In the genomic region with DNA sequence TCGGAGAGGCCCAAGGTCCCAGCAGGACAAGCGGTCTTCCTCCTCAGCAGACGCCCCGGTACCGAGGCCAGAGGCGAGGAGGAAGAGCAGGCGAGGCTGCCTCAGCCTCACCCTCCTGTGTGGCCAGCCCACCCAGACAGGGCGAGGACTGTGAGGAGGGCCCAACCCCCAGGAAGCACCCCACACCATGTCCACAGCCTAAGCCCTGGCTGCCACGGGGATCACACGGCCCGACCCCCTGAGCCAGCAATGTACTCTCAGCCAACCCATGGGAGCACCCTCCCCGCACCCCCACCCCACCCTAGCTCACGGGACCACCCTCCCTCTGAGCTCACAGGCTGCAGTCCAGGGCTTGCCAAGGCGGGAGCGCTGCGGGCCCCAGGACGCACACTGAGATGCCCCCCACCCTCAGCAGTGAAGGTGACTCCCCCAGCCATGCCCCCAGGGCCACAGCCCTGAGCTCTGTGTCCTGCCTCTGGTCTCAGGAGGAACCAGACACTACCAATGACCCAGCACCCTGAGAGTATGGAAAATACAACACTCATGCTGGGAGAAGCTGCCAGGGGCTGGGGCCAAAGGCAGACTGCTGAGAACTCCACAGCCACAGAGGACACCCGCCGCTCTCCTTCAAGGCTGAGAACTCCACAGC, we compare ENCODE assay signal across 8 cellular contexts.
"Had no signal": no experiment of that assay in that cellular context is flagged by ENCODE, and none has a peak within 500 bp of the region (broad histone marks: within the 10 kb centered on the region; RNA-seq: fewer than 3 reads in every experiment).

No MANE protein-coding gene starts in this region.

- H3K9me3 ChIP-seq: heart right ventricle, pancreas, transverse colon had no signal

- H3K4me1 ChIP-seq: pancreas, transverse colon had no signal

- H3K9me3 Mint-ChIP-seq: activated T-helper 1 cell treated with anti-CD3 and anti-CD28 coated beads, Interleukin-12 subunit alpha, Interleukin-12 subunit beta, Interleukin-2, Interleukin-4 antibody, amounts not matched to agents 30 ng/mL and 10 ng/mL and 1 ng/mL, durations not matched to agents 14 hours and 24 hours and 36 hours had no signal

- H3K27me3 Mint-ChIP-seq: activated CD4-positive, alpha-beta T cell treated with anti-CD3 and anti-CD28 coated beads for 36 hours had no signal

- DNase-seq: foreskin melanocyte, T-helper 9 cell had no signal

- H3K27me3 ChIP-seq: cardiac muscle cell, heart right ventricle, pancreas, transverse colon had no signal

- H3K27ac ChIP-seq: cardiac muscle cell, pancreas, transverse colon had no signal

- H3K36me3 ChIP-seq: cardiac muscle cell, pancreas, transverse colon had no signal

- H3K4me3 Mint-ChIP-seq: activated T-helper 1 cell treated with anti-CD3 and anti-CD28 coated beads, Interleukin-12 subunit alpha, Interleukin-12 subunit beta, Interleukin-2, Interleukin-4 antibody, amounts not matched to agents 30 ng/mL and 10 ng/mL and 1 ng/mL, durations not matched to agents 14 hours and 24 hours and 36 hours had no signal

- H3K4me3 ChIP-seq: cardiac muscle cell, heart right ventricle, pancreas, transverse colon had no signal

- ATAC-seq: heart right ventricle had no signal
